30 cellular contexts compared by ENCODE assay signal in the genomic region with DNA sequence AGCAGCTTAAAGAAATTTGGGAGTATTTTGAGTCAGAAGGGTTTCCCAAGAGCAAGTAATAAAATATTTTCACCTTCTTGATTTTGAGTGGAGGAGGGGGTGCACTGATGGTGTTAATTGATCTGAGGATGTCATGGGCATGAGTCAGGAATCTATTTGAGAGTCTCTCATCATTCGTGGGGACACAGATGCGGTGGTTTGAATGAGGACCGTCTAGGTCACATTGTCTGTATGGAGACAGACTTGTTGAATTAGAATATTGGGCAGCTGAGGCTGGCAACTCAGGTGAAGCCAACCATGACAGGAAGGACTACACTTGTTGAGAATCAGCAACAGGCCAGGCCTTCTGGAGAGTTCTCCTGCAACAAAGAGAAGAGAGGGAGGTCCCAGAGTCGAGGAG.
"Had no signal": no experiment of that assay in that cellular context is flagged by ENCODE, and none has a peak within 500 bp of the region (broad histone marks: within the 10 kb centered on the region; RNA-seq: fewer than 3 reads in every experiment).

No MANE protein-coding gene starts in this region.

- H3K9me3 Mint-ChIP-seq: activated naive CD8-positive, alpha-beta T cell treated with anti-CD3 and anti-CD28 coated beads for 36 hours; natural killer cell; stimulated activated effector memory CD8-positive, alpha-beta T cell treated with anti-CD3 and anti-CD28 coated beads, Interleukin-12 subunit alpha, Interleukin-12 subunit beta, amount 100 ng/mL, for 72 hours; stimulated activated naive CD8-positive, alpha-beta T cell treated with anti-CD3 and anti-CD28 coated beads, Interleukin-15, Interleukin-2, amounts not matched to agents 100 ng/mL and 50 ng/mL, for 24 hours; T-helper 2 cell treated with Interferon-gamma antibody and Interleukin-4, amounts not matched to agents 5 μg/mL and 100 μg/mL, for 36 hours; type B pancreatic cell had no signal

- ATAC-seq: activated CD4-positive, alpha-beta T cell treated with anti-CD3 and anti-CD28 coated beads for 36 hours; body of pancreas; natural killer cell; right lobe of liver; stimulated activated effector memory CD8-positive, alpha-beta T cell treated with anti-CD3 and anti-CD28 coated beads, Interleukin-12 subunit alpha, Interleukin-12 subunit beta, amount 100 ng/mL, for 72 hours had no signal

- H3K9me3 ChIP-seq: adrenal gland, body of pancreas, colonic mucosa, right lobe of liver, thoracic aorta, uterus had no signal

- H3K27me3 Mint-ChIP-seq: activated naive CD8-positive, alpha-beta T cell treated with anti-CD3 and anti-CD28 coated beads for 36 hours; progenitor cell of endocrine pancreas; stimulated activated naive CD8-positive, alpha-beta T cell treated with anti-CD3 and anti-CD28 coated beads, Interleukin-15, Interleukin-2, amounts not matched to agents 100 ng/mL and 50 ng/mL, for 24 hours; type B pancreatic cell had no signal

- H3K27ac Mint-ChIP-seq: activated CD4-positive, alpha-beta T cell treated with anti-CD3 and anti-CD28 coated beads for 36 hours; activated naive CD8-positive, alpha-beta T cell treated with anti-CD3 and anti-CD28 coated beads for 36 hours; natural killer cell; progenitor cell of endocrine pancreas; stimulated activated effector memory CD8-positive, alpha-beta T cell treated with anti-CD3 and anti-CD28 coated beads, Interleukin-12 subunit alpha, Interleukin-12 subunit beta, amount 100 ng/mL, for 72 hours; stimulated activated naive CD8-positive, alpha-beta T cell treated with anti-CD3 and anti-CD28 coated beads, Interleukin-15, Interleukin-2, amounts not matched to agents 100 ng/mL and 50 ng/mL, for 24 hours; T-helper 2 cell treated with Interferon-gamma antibody and Interleukin-4, amounts not matched to agents 5 μg/mL and 100 μg/mL, for 36 hours; type B pancreatic cell had no signal

- H3K4me1 ChIP-seq: adrenal gland, body of pancreas, colonic mucosa, right lobe of liver, uterus had no signal

- H3K4me3 ChIP-seq: adrenal gland, body of pancreas, cardiac muscle cell, colonic mucosa, right lobe of liver, skin epidermis, thoracic aorta, uterus had no signal

- H3K36me3 ChIP-seq: uterus had no signal

- H3K27ac ChIP-seq: adrenal gland, body of pancreas, cardiac muscle cell, colonic mucosa, right lobe of liver, skin epidermis, thoracic aorta, uterus had no signal

- H3K27me3 ChIP-seq: adrenal gland, body of pancreas, cardiac muscle cell, colonic mucosa, right lobe of liver, uterus had no signal

- H3K4me1 Mint-ChIP-seq: activated CD4-positive, alpha-beta T cell treated with anti-CD3 and anti-CD28 coated beads for 36 hours; activated naive CD8-positive, alpha-beta T cell treated with anti-CD3 and anti-CD28 coated beads for 36 hours; stimulated activated effector memory CD8-positive, alpha-beta T cell treated with anti-CD3 and anti-CD28 coated beads, Interleukin-12 subunit alpha, Interleukin-12 subunit beta, amount 100 ng/mL, for 72 hours had no signal

- H3K36me3 Mint-ChIP-seq: natural killer cell had no signal

- DNase-seq: activated CD4-positive, alpha-beta T cell treated with anti-CD3 and anti-CD28 coated beads for 36 hours; activated CD4-positive, alpha-beta T cell treated with anti-CD3 and anti-CD28 coated beads, Interleukin-2, amount 50 U/mL, for 4 hours; activated CD4-positive, CD25-positive, alpha-beta regulatory T cell; activated effector memory CD4-positive, alpha-beta T cell treated with Interleukin-2 at 50 U/mL for 16 hours; activated naive CD4-positive, alpha-beta T cell treated with Interleukin-2 at 50 U/mL for 16 hours; activated naive CD8-positive, alpha-beta T cell treated with anti-CD3 and anti-CD28 coated beads for 36 hours; adrenal gland; aorta; body of pancreas; cerebellar nuclear complex; colonic mucosa; effector CD8-positive, alpha-beta T cell; erythroblast; hippocampal formation; kidney; midbrain; natural killer cell; right lobe of liver; stimulated activated CD4-positive, alpha-beta T cell treated with anti-CD3 and anti-CD28 coated beads, Interleukin-12 subunit alpha, Interleukin-12 subunit beta, amount 100 ng/mL, for 4 hours; stimulated activated CD4-positive, alpha-beta T cell treated with anti-CD3 and anti-CD28 coated beads, Interleukin-4, amount 100 ng/mL, for 24 hours; T-helper 1 cell; uterus had no signal

- H3K4me3 Mint-ChIP-seq: activated CD4-positive, alpha-beta T cell treated with anti-CD3 and anti-CD28 coated beads for 36 hours; activated naive CD8-positive, alpha-beta T cell treated with anti-CD3 and anti-CD28 coated beads for 36 hours; natural killer cell; stimulated activated effector memory CD8-positive, alpha-beta T cell treated with anti-CD3 and anti-CD28 coated beads, Interleukin-12 subunit alpha, Interleukin-12 subunit beta, amount 100 ng/mL, for 72 hours; stimulated activated naive CD8-positive, alpha-beta T cell treated with anti-CD3 and anti-CD28 coated beads, Interleukin-15, Interleukin-2, amounts not matched to agents 100 ng/mL and 50 ng/mL, for 24 hours; T-helper 2 cell treated with Interferon-gamma antibody and Interleukin-4, amounts not matched to agents 5 μg/mL and 100 μg/mL, for 36 hours; type B pancreatic cell had no signal
